Comparison of ENCODE assay signal across 9 cellular contexts in genomic region chr3:188179006-188179966, GRCh38. TPM values are rescaled to one million over a fixed set of nuclear protein-coding genes. Genes with fewer than 3 reads are reported as not detected.
DNase-seq lines count a peak whose midpoint lies in the region; TF ChIP-seq lines count a peak whose summit lies in the region.
"Had no signal": no experiment of that assay in that cellular context is flagged by ENCODE, and none has a peak within 500 bp of the region (broad histone marks: within the 10 kb centered on the region; RNA-seq: fewer than 3 reads in every experiment).

No MANE protein-coding gene starts in this region.

- intact Hi-C loops in testis (cut with DNase I; ENCODE audit: low total_unique reads) = no loop called here

- H4K20me1 ChIP-seq in Karpas-422 (ENCODE audit: insufficient read depth, low read depth, low read length) = no peaks in the 10 kb centered on the region

- TF ChIP-seq CTCF in testis (IDR thresholded peaks at IDR 0.05) = peak in 2 of 3 experiments; percentile 12 to 30

- H3K4me2 ChIP-seq in Karpas-422 (ENCODE audit: low read depth, low read length, poor library complexity, severe bottlenecking) = peak overlapping the region; percentile 65

- H3K79me2 ChIP-seq in Karpas-422 (ENCODE audit: low read length) = no peaks in the 10 kb centered on the region

- no peaks in the 10 kb centered on the region for H3K27me3 ChIP-seq in Karpas-422 (ENCODE audit: low read length)
- no peaks in the 10 kb centered on the region for H3K27me3 ChIP-seq in adipocyte (replicated peaks; ENCODE audit: control insufficient read depth, insufficient read depth, low read length)
- no peaks in the 10 kb centered on the region for H3K27me3 ChIP-seq in testis

- peak overlapping the region; percentile 83 for H3K27ac ChIP-seq in Karpas-422 (ENCODE audit: low read length)
- peak overlapping the region; percentile 53 to 86 for H3K27ac ChIP-seq in testis

- H3K9ac ChIP-seq in Karpas-422 (ENCODE audit: low read length) (peak overlapping the region; percentile 58), adipocyte (ENCODE audit: low read length) (peak overlapping the region; percentile 74)

- H2AFZ ChIP-seq in Karpas-422 (ENCODE audit: low read length) = peak overlapping the region; percentile 51

- peak overlapping the region; percentile 11; the same call in 1 of the 2 replicates for H3K4me3 ChIP-seq in Karpas-422 (ENCODE audit: low read length)
- peak overlapping the region; percentile 44 for H3K4me3 ChIP-seq in adipocyte (ENCODE audit: low read length)
- H3K4me3 ChIP-seq in testis = no peak overlapping the region

- no peaks in the 10 kb centered on the region for H3K9me3 ChIP-seq in Karpas-422 (ENCODE audit: low read length)
- H3K9me3 ChIP-seq in adipocyte (ENCODE audit: control insufficient read depth, low read length) = no peaks in the 10 kb centered on the region
- no peaks in the 10 kb centered on the region for H3K9me3 ChIP-seq in testis

- no peak for TF ChIP-seq POLR2A in testis (IDR thresholded peaks at IDR 0.05)

- H3K9me2 ChIP-seq in Karpas-422 (replicated peaks; ENCODE audit: insufficient read depth, low read length) = no peaks in the 10 kb centered on the region

- H3K36me3 ChIP-seq in Karpas-422 (ENCODE audit: insufficient read depth, low read length) (no peaks in the 10 kb centered on the region; the same call in 1 of the 2 replicates), adipocyte (ENCODE audit: control insufficient read depth, insufficient read depth, low read length, severe bottlenecking) (peaks cover 3% of the 10 kb centered on the region), testis (ENCODE audit: low read depth, missing control alignments) (no peaks in the 10 kb centered on the region)

- peaks cover 65% of the 10 kb centered on the region for H3K4me1 ChIP-seq in Karpas-422 (ENCODE audit: low read length)
- H3K4me1 ChIP-seq in adipocyte (ENCODE audit: control insufficient read depth, insufficient read depth, low read length) = peaks cover 21% of the 10 kb centered on the region
- H3K4me1 ChIP-seq in testis = peaks cover 19% of the 10 kb centered on the region

- WGBS in testis, 2 donors = 49 to 51% methylated on average over 16 of the region's 16 CpGs

- peak; percentile 85 for DNase-seq in Karpas-422
- peak; percentile 68 for DNase-seq in adipocyte (ENCODE audit: low read depth)
- peak; percentile 59 for DNase-seq in iris pigment epithelial cell (ENCODE audit: low read depth)
- DNase-seq in testis = peak; percentile 71
- no peak for DNase-seq in NCI-H1436 treated with DMSO at 0.1 percent for 48 hours (lab: John Stamatoyannopoulos, UW)
- no peak for DNase-seq in cortex of kidney (lab: John Stamatoyannopoulos, UW)
- DNase-seq in activated gamma-delta T cell treated with Interleukin-2 at 50 U/mL for 16 hours = no peak
- DNase-seq: left colon, RPMI8226 had no signal

RNA-seq across cellular contexts. Expression of gene LPP, which starts 25.3 kb away (rescaled TPM):
- total RNA-seq in Karpas-422 (2014; rRNA removed; shearing (Covaris generic); ENCODE audit: low replicate concordance) = 72.8 and 88.5 TPM in 2 replicates
- 100 to 1,000 TPM in 1 of 2 donors, 10 to 100 TPM in 1; 89.9 to 132 TPM for total RNA-seq in testis
- 135 TPM for polyA plus RNA-seq in testis (ENCODE audit: insufficient read depth, low read depth, low replicate concordance)

Comparison
In these comparisons a context has a peak if more than half of its experiments do, and no peak if none do; other contexts are left out.
1. DNase-seq: peak in Karpas-422 (single experiment), adipocyte (single experiment), iris pigment epithelial cell (single experiment) and testis (single experiment); none in NCI-H1436 treated with DMSO at 0.1 percent for 48 hours (single experiment), cortex of kidney (single experiment) and activated gamma-delta T cell treated with Interleukin-2 at 50 U/mL for 16 hours (single experiment).
2. H3K4me3 ChIP-seq: peak in Karpas-422 (single experiment) and adipocyte (single experiment); none in testis (0 of 2).